13 cellular contexts compared by ENCODE assay signal in genomic region chr2:202036601-202037037, GRCh38. TPM values are rescaled to one million over a fixed set of nuclear protein-coding genes. Genes with fewer than 3 reads are reported as not detected.
A peak's percentile ranks its signal among the peaks of the same experiment; 100 is the strongest.
DNase-seq lines count a peak whose midpoint lies in the region; ATAC-seq and TF ChIP-seq lines count a peak whose summit lies in the region.
"Had no signal": no experiment of that assay in that cellular context is flagged by ENCODE, and none has a peak within 500 bp of the region (broad histone marks: within the 10 kb centered on the region; RNA-seq: fewer than 3 reads in every experiment).

No MANE protein-coding gene starts in this region.

- peaks cover 30% of the 10 kb centered on the region for H3K4me1 Mint-ChIP-seq in glutamatergic neuron (ENCODE audit: low read depth, unreplicated experiment)

- H3K36me3 Mint-ChIP-seq in glutamatergic neuron (ENCODE audit: unreplicated experiment) = no peaks in the 10 kb centered on the region

- H3K27ac Mint-ChIP-seq in glutamatergic neuron (ENCODE audit: unreplicated experiment) = no peak overlapping the region
- H3K27ac Mint-ChIP-seq: activated CD4-positive, alpha-beta T cell treated with anti-CD3 and anti-CD28 coated beads for 36 hours had no signal

- H3K27ac ChIP-seq in WERI-Rb-1 (peak overlapping the region; percentile 45), rectal smooth muscle tissue (ENCODE audit: low read depth, low read length) (peak overlapping the region; percentile 97)

- H3K27me3 Mint-ChIP-seq in glutamatergic neuron (ENCODE audit: unreplicated experiment) = peaks cover 10% of the 10 kb centered on the region

- H3K27me3 ChIP-seq in WERI-Rb-1 (ENCODE audit: insufficient read depth, low read depth, severe bottlenecking) = no peaks in the 10 kb centered on the region
- no peaks in the 10 kb centered on the region for H3K27me3 ChIP-seq in rectal smooth muscle tissue (ENCODE audit: control insufficient read depth, insufficient read depth, low read length)

- H3K9me3 ChIP-seq in WERI-Rb-1 (ENCODE audit: severe bottlenecking) = no peaks in the 10 kb centered on the region

- peaks cover 13% of the 10 kb centered on the region for H3K36me3 ChIP-seq in WERI-Rb-1
- no peaks in the 10 kb centered on the region for H3K36me3 ChIP-seq in rectal smooth muscle tissue (ENCODE audit: control insufficient read depth, insufficient read depth, low read length)

- peak overlapping the region; percentile 76 for H3K9ac ChIP-seq in rectal smooth muscle tissue (ENCODE audit: low read length)

- ATAC-seq in HG02870 (IDR thresholded peaks at IDR 0.05; ENCODE audit: unreplicated experiment) (no peak), esophagus mucosa (no peak)
- ATAC-seq: activated CD4-positive, alpha-beta T cell treated with anti-CD3 and anti-CD28 coated beads for 36 hours; stimulated activated naive CD8-positive, alpha-beta T cell treated with anti-CD3 and anti-CD28 coated beads, Interleukin-15, Interleukin-2, amounts not matched to agents 100 U/mL and 50 U/mL, for 24 hours had no signal

- TF ChIP-seq CTCF in WERI-Rb-1 (IDR thresholded peaks at IDR 0.05; ENCODE audit: low read depth, low read length) (no peak), glutamatergic neuron (IDR thresholded peaks at IDR 0.05; ENCODE audit: partially characterized antibody, unreplicated experiment) (no peak)

- H3K4me1 ChIP-seq in rectal smooth muscle tissue (ENCODE audit: control insufficient read depth, insufficient read depth, low read length) = peaks cover 10% of the 10 kb centered on the region

- peaks cover 11% of the 10 kb centered on the region for H3K9me3 Mint-ChIP-seq in glutamatergic neuron (ENCODE audit: unreplicated experiment)

- DNase-seq in EL (peak; percentile 46), WERI-Rb-1 (peak; percentile 68), glutamatergic neuron (peak; percentile 48), GM03348 (ENCODE audit: low spot score) (no peak)
- no peak for DNase-seq in effector CD4-positive, alpha-beta T cell
- DNase-seq: Calu3; OCI-M1; stimulated activated CD4-positive, alpha-beta T cell treated with anti-CD3 and anti-CD28 coated beads, Interleukin-12 subunit alpha, Interleukin-12 subunit beta, amount 100 ng/mL, for 4 hours; stimulated activated naive CD8-positive, alpha-beta T cell treated with anti-CD3 and anti-CD28 coated beads, Interleukin-15, Interleukin-2, amounts not matched to agents 100 U/mL and 50 U/mL, for 24 hours had no signal

- H3K4me3 ChIP-seq in WERI-Rb-1 (ENCODE audit: low read depth, low read length) (peak overlapping the region; percentile 39), rectal smooth muscle tissue (ENCODE audit: low read length) (peak overlapping the region; percentile 92)

- H3K4me3 Mint-ChIP-seq in glutamatergic neuron (ENCODE audit: unreplicated experiment) = no peak overlapping the region
- H3K4me3 Mint-ChIP-seq: activated CD4-positive, alpha-beta T cell treated with anti-CD3 and anti-CD28 coated beads for 36 hours had no signal

RNA-seq across cellular contexts. Expression of gene FZD7, which starts 3.0 kb away (rescaled TPM):
- total RNA-seq in glutamatergic neuron (ENCODE audit: unreplicated experiment) (19.0 TPM), esophagus mucosa (3.0 TPM)

RNA-seq across cellular contexts. Expression of gene KIAA2012, which starts 36.4 kb away (rescaled TPM):
- total RNA-seq in glutamatergic neuron (ENCODE audit: unreplicated experiment) (not detected), esophagus mucosa (not detected)
- total RNA-seq: activated CD4-positive, alpha-beta T cell treated with anti-CD3 and anti-CD28 coated beads for 36 hours; Calu3 had no signal

Comparison
In these comparisons a context has a peak if more than half of its experiments do, and no peak if none do; other contexts are left out.
1. DNase-seq: peak in EL (single experiment), WERI-Rb-1 (single experiment) and glutamatergic neuron (single experiment); none in effector CD4-positive, alpha-beta T cell (single experiment) and GM03348 (single experiment).